ENCODE assay signal across 10 cellular contexts in the genomic region with DNA sequence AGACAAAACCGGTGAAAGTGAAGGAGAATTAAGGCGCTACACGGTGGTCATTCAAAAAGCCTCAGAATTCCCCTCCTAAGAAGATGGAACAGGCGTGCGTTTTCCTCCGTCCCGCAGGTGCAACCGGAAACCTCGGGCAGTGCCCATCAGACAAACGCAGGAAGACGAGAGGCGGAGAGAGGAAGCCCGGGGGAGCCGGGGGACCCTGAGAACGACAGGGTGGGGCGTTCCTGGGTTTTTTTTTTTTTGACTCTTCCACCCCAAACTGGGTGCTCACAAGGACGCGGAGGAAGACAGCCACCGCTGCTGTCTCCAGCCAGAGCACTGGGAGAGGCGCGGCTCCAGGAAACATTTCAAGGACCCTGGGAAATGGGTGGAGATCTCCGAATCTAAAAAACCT. TPM values are rescaled to one million over a fixed set of nuclear protein-coding genes. Genes with fewer than 3 reads are reported as not detected.
A peak's percentile ranks its signal among the peaks of the same experiment; 100 is the strongest.
DNase-seq lines count a peak whose midpoint lies in the region; ATAC-seq, FAIRE-seq and TF ChIP-seq lines count a peak whose summit lies in the region.
"Had no signal": no experiment of that assay in that cellular context is flagged by ENCODE, and none has a peak within 500 bp of the region (broad histone marks: within the 10 kb centered on the region; RNA-seq: fewer than 3 reads in every experiment).

No MANE protein-coding gene starts in this region.

- no TSS peak for BruUV-seq in HepG2 (replicated peaks; lab: Mats Ljungman, UMichigan)

- no peak for TF ChIP-seq RAD21 in HepG2 (CRISPR knock-in tag; IDR thresholded peaks at IDR 0.05)

- H3K36me3 ChIP-seq in HepG2 (replicated peaks in 1 of 2; ENCODE audit: control insufficient read depth in 1 of 2, insufficient read depth in 2 of 2, low read length in 2 of 2): no peaks in the 10 kb centered on the region
- H3K36me3 ChIP-seq in right lobe of liver: no peaks in the 10 kb centered on the region
- H3K36me3 ChIP-seq in body of pancreas (replicated peaks in 1 of 2; ENCODE audit: insufficient read depth in 1 of 2, low read depth in 2 of 2): no peaks in the 10 kb centered on the region
- H3K36me3 ChIP-seq in mucosa of stomach (ENCODE audit: control insufficient read depth, insufficient read depth, low read length): no peaks in the 10 kb centered on the region
- H3K36me3 ChIP-seq in vagina: no peaks in the 10 kb centered on the region

- H3K4me3 ChIP-seq in HepG2 (replicated peaks in 1 of 3; ENCODE audit: insufficient read depth in 1 of 3, low read depth in 2 of 3, low read length in 3 of 3): no peak overlapping the region
- H3K4me3 ChIP-seq in right lobe of liver: no peak overlapping the region
- no peak overlapping the region for H3K4me3 ChIP-seq in body of pancreas
- H3K4me3 ChIP-seq in mucosa of stomach (ENCODE audit: low read length): no peak overlapping the region
- peak overlapping the region; percentile 48 to 56 for H3K4me3 ChIP-seq in vagina
- H3K4me3 ChIP-seq: K562 had no signal

- H3K27ac ChIP-seq in HepG2 (ENCODE audit: extremely low read length, insufficient read depth, low read length): no peak overlapping the region
- H3K27ac ChIP-seq in right lobe of liver: peak overlapping the region in 1 of 3 donors; percentile 69
- peak overlapping the region in 1 of 4 donors; percentile 15 for H3K27ac ChIP-seq in body of pancreas
- no peak overlapping the region for H3K27ac ChIP-seq in vagina

- H2AFZ ChIP-seq in HepG2 (ENCODE audit: low read length): no peak overlapping the region

- H3K9ac ChIP-seq in HepG2 (ENCODE audit: insufficient read depth, low read depth, low read length): no peak overlapping the region
- peak overlapping the region; percentile 60 for H3K9ac ChIP-seq in mucosa of stomach (ENCODE audit: low read length)
- H3K9ac ChIP-seq: SK-N-SH had no signal

- TF ChIP-seq EP300 in HepG2 (IDR thresholded peaks at IDR 0.05; ENCODE audit: low read depth in 2 of 2, low read length in 2 of 2) (no peak), HepG2 (CRISPR knock-in tag; IDR thresholded peaks at IDR 0.05; ENCODE audit: borderline replicate concordance) (no peak)

- intact Hi-C loops in HepG2 (cut with micrococcal nuclease; ENCODE audit: unreplicated experiment): no loop called here
- intact Hi-C loops in right lobe of liver (cut with DNase I): no loop called here
- intact Hi-C loops in body of pancreas (cut with DNase I): no loop called here
- intact Hi-C loops in vagina (cut with DNase I): no loop called here

- POLR2A ChIA-PET in HepG2 (lab: Yijun Ruan, JAX): interaction anchor here (2.7 kb wide), 1 partner anchor 41 kb away, joined by 25 read pairs; no protein-coding TSS in a partner anchor
- POLR2A ChIA-PET in HEK293T (lab: Yijun Ruan, JAX): interaction anchor here (1.5 kb wide), 2 partner anchors 9 to 32 kb away, joined by 4 to 10 read pairs; no protein-coding TSS in a partner anchor

- DNase-seq in HepG2 (ENCODE audit: low spot score) (no peak), right lobe of liver (no peak), body of pancreas (no peak), vagina (ENCODE audit: extremely low spot score in 2 of 2) (no peak), NCI-H524 (lab: John Stamatoyannopoulos, UW) (no peak), HEK293T (ENCODE audit: extremely low spot score) (no peak)

- no peaks in the 10 kb centered on the region for H3K79me2 ChIP-seq in HepG2 (ENCODE audit: insufficient read depth, low read length)

- H3K27me3 ChIP-seq in HepG2 (ENCODE audit: control insufficient read depth in 1 of 2, insufficient read depth in 2 of 2, low read length in 2 of 2): no peaks in the 10 kb centered on the region
- no peaks in the 10 kb centered on the region for H3K27me3 ChIP-seq in right lobe of liver
- no peaks in the 10 kb centered on the region for H3K27me3 ChIP-seq in body of pancreas
- peaks cover 12% of the 10 kb centered on the region for H3K27me3 ChIP-seq in mucosa of stomach (ENCODE audit: control insufficient read depth, insufficient read depth, low read length)
- no peaks in the 10 kb centered on the region for H3K27me3 ChIP-seq in vagina

- no peak for FAIRE-seq in HepG2 (lab: Jason Lieb, UNC)
- FAIRE-seq: K562 had no signal

- TF ChIP-seq CTCF in HepG2 (CRISPR knock-in tag; IDR thresholded peaks at IDR 0.05) (no peak), right lobe of liver (IDR thresholded peaks at IDR 0.05) (no peak), body of pancreas (IDR thresholded peaks at IDR 0.05) (no peak), vagina (IDR thresholded peaks at IDR 0.05) (no peak)

- ATAC-seq in HepG2: no peak
- no peak for ATAC-seq in right lobe of liver
- ATAC-seq in body of pancreas: peak; percentile 36
- ATAC-seq in GM18870 (IDR thresholded peaks at IDR 0.05; ENCODE audit: unreplicated experiment): no peak

- 95% methylated on average over 22 of the region's 22 CpGs for WGBS in HepG2 (ENCODE audit: low lambda C conversion rate)
- 44% methylated on average over 18 of the region's 22 CpGs for WGBS in right lobe of liver (ENCODE audit: insufficient coverage, low coverage, low lambda C conversion rate, missing lambda C conversion rate)
- 16 to 31% methylated on average over 22 of the region's 22 CpGs for WGBS in body of pancreas, 2 donors

- H3K9me3 ChIP-seq in HepG2 (ENCODE audit: low read length) (no peaks in the 10 kb centered on the region), right lobe of liver (no peaks in the 10 kb centered on the region), body of pancreas (no peaks in the 10 kb centered on the region), mucosa of stomach (ENCODE audit: control insufficient read depth, low read length) (no peaks in the 10 kb centered on the region), vagina (no peaks in the 10 kb centered on the region)
- H3K9me3 ChIP-seq: SK-N-SH had no signal

- no peaks in the 10 kb centered on the region for H4K20me1 ChIP-seq in HepG2 (ENCODE audit: insufficient read depth, low read length)

- H3K4me1 ChIP-seq in HepG2 (ENCODE audit: insufficient read depth, low read length) (peaks cover 43% of the 10 kb centered on the region), right lobe of liver (peaks cover 0 to 30% (median 4%) of the 10 kb centered on the region in 4 donors), body of pancreas (peaks cover 12% of the 10 kb centered on the region), mucosa of stomach (ENCODE audit: control insufficient read depth, insufficient read depth, low read length) (peaks cover 11% of the 10 kb centered on the region), vagina (peaks cover 28% of the 10 kb centered on the region)

- TF ChIP-seq POLR2A in HepG2 (IDR thresholded peaks at IDR 0.05; ENCODE audit: insufficient read depth in 1 of 2, low read depth in 2 of 2, low read length in 2 of 2) (no peak), right lobe of liver (IDR thresholded peaks at IDR 0.05) (no peak), body of pancreas (IDR thresholded peaks at IDR 0.05) (no peak), vagina (IDR thresholded peaks at IDR 0.05) (no peak)

- no peak overlapping the region for H3K4me2 ChIP-seq in HepG2 (ENCODE audit: low read depth, low read length)

- in situ Hi-C loops in HepG2 (cut with HindIII; ENCODE audit: extremely low pct_ligation_motif_present, low pct_unique_long_range_greater_than_20kb): no loop called here

- CTCF ChIA-PET in HepG2 (lab: Yijun Ruan, JAX; ENCODE audit: low intra/inter-chr PET ratio, low total read pairs): no interaction called here
- CTCF ChIA-PET in HEK293T (lab: Yijun Ruan, JAX): interaction anchor here (1.1 to 1.7 kb wide), 2 partner anchors 9 to 138 kb away, joined by 4 to 11 read pairs; no protein-coding TSS in a partner anchor

RNA-seq across cellular contexts. Expression of gene TTLL2, which starts 25.4 kb away (rescaled TPM):
- total RNA-seq in HepG2 (2016; rRNA removed; fragmentation: Illumina TruSeq; extraction: Trizol): not detected in 2 replicates
- total RNA-seq in HepG2 (2016; cell fraction: cytosol; rRNA removed; fragmentation: Illumina TruSeq; extraction: Trizol; ENCODE audit: low read depth): not detected in 2 replicates
- total RNA-seq in HepG2 (2016; cell fraction: insoluble cytoplasmic fraction; rRNA removed; fragmentation: Illumina TruSeq; extraction: Trizol): 0.04 TPM in 1 of 2 replicates, not detected in the other
- not detected in 2 replicates for total RNA-seq in HepG2 (2016; cell fraction: membrane; rRNA removed; fragmentation: Illumina TruSeq; extraction: Trizol)
- not detected in 2 replicates for total RNA-seq in HepG2 (2016; cell fraction: nucleus; rRNA removed; fragmentation: Illumina TruSeq; extraction: Trizol)
- polyA plus RNA-seq in HepG2 (2011; rRNA removed): 0.03 TPM in 1 of 2 replicates, not detected in the other
- not detected in 2 replicates for polyA plus RNA-seq in HepG2 (2011; cell fraction: cytosol; rRNA removed)
- polyA plus RNA-seq in HepG2 (2011; cell fraction: nucleus; rRNA removed): not detected in 2 replicates
- not detected in 2 replicates for polyA plus RNA-seq in HepG2 (2012)
- not detected in 2 replicates for polyA plus RNA-seq in HepG2 (2016; cell fraction: cytosol; fragmentation: Illumina TruSeq; extraction: Trizol; ENCODE audit: low read depth)
- polyA plus RNA-seq in HepG2 (2016; cell fraction: insoluble cytoplasmic fraction; fragmentation: Illumina TruSeq; extraction: Trizol; ENCODE audit: low read depth): not detected in 2 replicates
- polyA plus RNA-seq in HepG2 (2016; cell fraction: membrane; fragmentation: Illumina TruSeq; extraction: Trizol; ENCODE audit: low read depth): not detected in 2 replicates
- not detected in 2 replicates for polyA plus RNA-seq in HepG2 (2016; cell fraction: nucleus; fragmentation: Illumina TruSeq; extraction: Trizol; ENCODE audit: insufficient read depth, low read depth)
- not detected in 2 replicates for polyA minus RNA-seq in HepG2 (2011; rRNA and poly(A)+ RNA removed; ENCODE audit: low replicate concordance)
- polyA minus RNA-seq in HepG2 (2011; cell fraction: cytosol; rRNA and poly(A)+ RNA removed): not detected in 2 replicates
- not detected in 2 replicates for polyA minus RNA-seq in HepG2 (2011; cell fraction: nucleus; rRNA and poly(A)+ RNA removed)
- not detected for total RNA-seq in right lobe of liver
- not detected for total RNA-seq in body of pancreas
- total RNA-seq in vagina: not detected
- total RNA-seq: K562 had no signal
- polyA plus RNA-seq: K562, SK-N-SH had no signal

RNA-seq across cellular contexts. Expression of gene UNC93A, which starts 59.2 kb away (rescaled TPM):
- total RNA-seq in HepG2 (2016; rRNA removed; fragmentation: Illumina TruSeq; extraction: Trizol) (8.3 and 11.0 TPM in 2 replicates), right lobe of liver (10 to 100 TPM in 1 of 6 experiments, 1 to 10 TPM in 5; 1.4 to 15.8 (median 4.9) TPM), body of pancreas (not detected), vagina (2.0 TPM)
- total RNA-seq in HepG2 (2016; cell fraction: cytosol; rRNA removed; fragmentation: Illumina TruSeq; extraction: Trizol; ENCODE audit: low read depth): 4.1 and 4.2 TPM in 2 replicates
- 8.7 and 10.0 TPM in 2 replicates for total RNA-seq in HepG2 (2016; cell fraction: insoluble cytoplasmic fraction; rRNA removed; fragmentation: Illumina TruSeq; extraction: Trizol)
- total RNA-seq in HepG2 (2016; cell fraction: membrane; rRNA removed; fragmentation: Illumina TruSeq; extraction: Trizol): 7.5 and 7.8 TPM in 2 replicates
- total RNA-seq in HepG2 (2016; cell fraction: nucleus; rRNA removed; fragmentation: Illumina TruSeq; extraction: Trizol): 6.8 and 7.8 TPM in 2 replicates
- polyA plus RNA-seq in HepG2 (2011; rRNA removed): 32.4 and 42.7 TPM in 2 replicates
- 40.5 and 49.1 TPM in 2 replicates for polyA plus RNA-seq in HepG2 (2011; cell fraction: cytosol; rRNA removed)
- polyA plus RNA-seq in HepG2 (2011; cell fraction: nucleus; rRNA removed): 21.7 and 28.7 TPM in 2 replicates
- 9.6 and 43.8 TPM in 2 replicates for polyA plus RNA-seq in HepG2 (2012)
- 3.4 and 3.8 TPM in 2 replicates for polyA plus RNA-seq in HepG2 (2016; cell fraction: cytosol; fragmentation: Illumina TruSeq; extraction: Trizol; ENCODE audit: low read depth)
- 6.5 and 9.8 TPM in 2 replicates for polyA plus RNA-seq in HepG2 (2016; cell fraction: insoluble cytoplasmic fraction; fragmentation: Illumina TruSeq; extraction: Trizol; ENCODE audit: low read depth)
- 6.1 and 6.5 TPM in 2 replicates for polyA plus RNA-seq in HepG2 (2016; cell fraction: membrane; fragmentation: Illumina TruSeq; extraction: Trizol; ENCODE audit: low read depth)
- polyA plus RNA-seq in HepG2 (2016; cell fraction: nucleus; fragmentation: Illumina TruSeq; extraction: Trizol; ENCODE audit: insufficient read depth, low read depth): 10.8 and 11.1 TPM in 2 replicates
- polyA minus RNA-seq in HepG2 (2011; rRNA and poly(A)+ RNA removed; ENCODE audit: low replicate concordance): 97.2 TPM in 1 of 2 replicates, not detected in the other
- polyA minus RNA-seq in HepG2 (2011; cell fraction: cytosol; rRNA and poly(A)+ RNA removed): 16.1 and 16.4 TPM in 2 replicates
- 12.5 and 12.9 TPM in 2 replicates for polyA minus RNA-seq in HepG2 (2011; cell fraction: nucleus; rRNA and poly(A)+ RNA removed)
- total RNA-seq: K562 had no signal
- polyA plus RNA-seq: K562, SK-N-SH had no signal

Comparison
In these comparisons a context has a peak if more than half of its experiments do, and no peak if none do; other contexts are left out.
1. H3K4me3 ChIP-seq: peak in vagina (2 of 2); none in HepG2 (0 of 3), right lobe of liver (0 of 3), body of pancreas (0 of 2) and mucosa of stomach (single experiment).